21 cellular contexts compared by ENCODE assay signal in the genomic region with DNA sequence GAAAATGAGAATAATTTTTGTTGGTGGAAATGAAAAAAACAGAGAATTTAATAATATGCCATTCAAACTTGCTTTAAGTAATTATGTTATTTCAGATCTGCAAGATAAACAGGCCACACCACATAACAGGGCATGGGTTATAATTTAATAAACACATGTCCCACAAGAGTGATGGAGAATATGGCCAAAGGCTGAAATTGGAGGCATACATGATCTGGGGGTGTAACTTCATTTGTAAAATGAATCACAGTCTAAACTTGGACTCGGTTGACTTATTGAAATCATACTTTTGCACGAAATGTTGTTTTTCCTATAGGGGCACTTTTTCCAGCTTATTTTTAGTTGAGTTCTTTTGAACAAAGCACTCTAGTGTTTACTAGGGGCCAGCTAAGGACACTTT.
"Had no signal": no experiment of that assay in that cellular context is flagged by ENCODE, and none has a peak within 500 bp of the region (broad histone marks: within the 10 kb centered on the region; RNA-seq: fewer than 3 reads in every experiment).

No MANE protein-coding gene starts in this region.

- H3K4me1 Mint-ChIP-seq: naive B cell, T-helper 17 cell had no signal

- H3K27me3 ChIP-seq: cardiac muscle cell, gastrocnemius medialis, heart left ventricle, tibial nerve, vagina had no signal

- ATAC-seq: activated naive CD8-positive, alpha-beta T cell treated with anti-CD3 and anti-CD28 coated beads, Interleukin-2, amount 50 U/mL, for 24 hours; gastrocnemius medialis; heart left ventricle; left colon; T-helper 17 cell had no signal

- H3K27ac Mint-ChIP-seq: activated naive CD4-positive, alpha-beta T cell treated with anti-CD3 and anti-CD28 coated beads for 36 hours; activated naive CD8-positive, alpha-beta T cell treated with anti-CD3 and anti-CD28 coated beads, Interleukin-2, amount 50 U/mL, for 24 hours; activated T-helper 2 cell treated with anti-CD3 and anti-CD28 coated beads, Interferon-gamma antibody, Interleukin-2, Interleukin-4, amounts not matched to agents 10 μg/mL and 5 μg/mL and 100 μg/mL, durations not matched to agents 14 hours and 24 hours and 36 hours; T-helper 17 cell had no signal

- H3K9me3 ChIP-seq: vagina had no signal

- H3K27ac ChIP-seq: cardiac muscle cell, gastrocnemius medialis, heart left ventricle, tibial nerve, vagina, WERI-Rb-1 had no signal

- FAIRE-seq: colon, islet of Langerhans had no signal

- H3K27me3 Mint-ChIP-seq: naive B cell, T-helper 17 cell had no signal

- H3K4me3 ChIP-seq: cardiac muscle cell, gastrocnemius medialis, heart left ventricle, lung, tibial nerve, vagina had no signal

- DNase-seq: activated CD4-positive, alpha-beta T cell treated with anti-CD3 and anti-CD28 coated beads, Interleukin-2, amount 50 U/mL, for 48 hours; activated naive CD4-positive, alpha-beta T cell treated with anti-CD3 and anti-CD28 coated beads for 36 hours; activated naive CD8-positive, alpha-beta T cell treated with anti-CD3 and anti-CD28 coated beads, Interleukin-2, amount 50 U/mL, for 24 hours; gastrocnemius medialis; heart left ventricle; left colon; naive B cell; retina; stimulated activated CD4-positive, alpha-beta T cell treated with anti-CD3 and anti-CD28 coated beads, Interleukin-15, amount 100 ng/mL, for 24 hours; stimulated activated CD4-positive, alpha-beta T cell treated with anti-CD3 and anti-CD28 coated beads, Interleukin-4, amount 100 ng/mL, for 24 hours; stimulated activated naive CD4-positive, alpha-beta T cell; substantia nigra; T-helper 17 cell; WERI-Rb-1 had no signal

- H3K4me3 Mint-ChIP-seq: activated naive CD4-positive, alpha-beta T cell treated with anti-CD3 and anti-CD28 coated beads for 36 hours; activated naive CD8-positive, alpha-beta T cell treated with anti-CD3 and anti-CD28 coated beads, Interleukin-2, amount 50 U/mL, for 24 hours; naive B cell; T-helper 17 cell had no signal

- H3K4me1 ChIP-seq: gastrocnemius medialis, heart left ventricle, vagina had no signal

- H3K36me3 ChIP-seq: cardiac muscle cell, gastrocnemius medialis, heart left ventricle, tibial nerve, vagina, WERI-Rb-1 had no signal
